In the genomic region with DNA sequence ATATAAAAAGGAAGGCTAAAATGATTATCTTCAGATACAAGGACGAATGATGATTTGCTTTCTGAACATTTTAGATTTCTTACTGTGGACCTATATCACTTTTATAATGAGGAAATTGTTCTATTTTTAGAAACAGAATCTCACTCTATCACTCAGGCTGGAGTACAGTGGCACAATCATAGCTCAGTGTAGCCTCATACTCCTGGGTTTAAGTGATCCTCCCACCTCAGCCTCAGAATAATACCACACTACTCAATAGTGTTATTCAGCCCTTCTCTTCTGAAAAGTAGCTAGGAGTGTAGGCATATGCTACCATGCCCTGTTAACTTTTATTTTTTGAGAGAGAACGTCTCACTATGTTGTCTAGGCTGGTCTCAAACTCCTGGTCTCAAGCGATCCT, we compare ENCODE assay signal across 17 cellular contexts. TPM values are rescaled to one million over a fixed set of nuclear protein-coding genes. Genes with fewer than 3 reads are reported as not detected.
DNase-seq lines count a peak whose midpoint lies in the region; ATAC-seq and TF ChIP-seq lines count a peak whose summit lies in the region.
"Had no signal": no experiment of that assay in that cellular context is flagged by ENCODE, and none has a peak within 500 bp of the region (broad histone marks: within the 10 kb centered on the region; RNA-seq: fewer than 3 reads in every experiment).

No MANE protein-coding gene starts in this region.

- ATAC-seq in Right ventricle myocardium superior (ENCODE audit: poor library complexity) (peak; percentile 31), RWPE2 (ENCODE audit: low read depth) (no peak), GM19328 (IDR thresholded peaks at IDR 0.05; ENCODE audit: unreplicated experiment) (no peak)

- peak overlapping the region; percentile 51 for H3K4me2 ChIP-seq in fibroblast of lung (ENCODE audit: extremely low read depth, insufficient read depth, low read length)
- peak overlapping the region; percentile 64 for H3K4me2 ChIP-seq in smooth muscle cell

- H3K4me3 ChIP-seq in right atrium auricular region: no peak overlapping the region
- no peak overlapping the region for H3K4me3 ChIP-seq in RWPE2 (ENCODE audit: severe bottlenecking)
- H3K4me3 ChIP-seq in fibroblast of lung (replicated peaks in 1 of 4; ENCODE audit: control extremely low read depth in 1 of 4, insufficient read depth in 1 of 4, low read depth in 3 of 4, low read length in 4 of 4): no peak overlapping the region
- no peak overlapping the region for H3K4me3 ChIP-seq in smooth muscle cell
- H3K4me3 ChIP-seq: left ventricle myocardium inferior had no signal

- TF ChIP-seq CTCF in right atrium auricular region (IDR thresholded peaks at IDR 0.05): no peak
- no peak for TF ChIP-seq CTCF in RWPE2 (IDR thresholded peaks at IDR 0.05; ENCODE audit: poor library complexity, severe bottlenecking)
- no peak for TF ChIP-seq CTCF in fibroblast of lung (conservative IDR thresholded peaks at IDR 0.05 in 1 of 2, IDR thresholded peaks at IDR 0.05 in 1 of 2; ENCODE audit: low read depth in 1 of 2, low read length in 2 of 2)
- TF ChIP-seq CTCF in smooth muscle cell (IDR thresholded peaks at IDR 0.05; ENCODE audit: borderline replicate concordance, insufficient read depth, poor library complexity, severe bottlenecking): no peak

- H3K9me3 ChIP-seq in right atrium auricular region (no peaks in the 10 kb centered on the region), RWPE2 (ENCODE audit: severe bottlenecking) (no peaks in the 10 kb centered on the region), fibroblast of lung (ENCODE audit: control insufficient read depth, insufficient read depth, low read depth, low read length) (no peaks in the 10 kb centered on the region), smooth muscle cell (replicated peaks; ENCODE audit: low read depth) (no peaks in the 10 kb centered on the region)
- H3K9me3 ChIP-seq: left ventricle myocardium inferior had no signal

- DNase-seq in Right ventricle myocardium superior (no peak), right atrium auricular region (ENCODE audit: low spot score) (no peak), RWPE2 (ENCODE audit: low spot score) (no peak), fibroblast of lung (ENCODE audit: low read depth in 2 of 2) (peak; percentile 22 to 26), smooth muscle cell (lab: John Stamatoyannopoulos, UW; ENCODE audit: unreplicated experiment) (no peak), anterior cingulate cortex (lab: John Stamatoyannopoulos, UW) (no peak), NCI-H524 (lab: John Stamatoyannopoulos, UW) (no peak)
- DNase-seq: activated CD8-positive, alpha-beta memory T cell treated with anti-CD3 and anti-CD28 coated beads, Interleukin-2, amount 10 ng/mL, durations not matched to agents 7 days and 5 days; activated naive CD8-positive, alpha-beta T cell treated with anti-CD3 and anti-CD28 coated beads, Interleukin-2, amount 10 ng/mL, durations not matched to agents 7 days and 5 days; head of caudate nucleus; left ventricle myocardium inferior; midbrain; MM.1S; NCI-H1436; NCI-H526 had no signal

- no peaks in the 10 kb centered on the region for H3F3A ChIP-seq in smooth muscle cell (ENCODE audit: low read depth)

- no peaks in the 10 kb centered on the region for H3K36me3 ChIP-seq in right atrium auricular region
- H3K36me3 ChIP-seq in RWPE2 (ENCODE audit: low read depth): peaks cover 29% of the 10 kb centered on the region
- no peaks in the 10 kb centered on the region for H3K36me3 ChIP-seq in fibroblast of lung (ENCODE audit: control insufficient read depth, insufficient read depth, low read length)
- no peaks in the 10 kb centered on the region for H3K36me3 ChIP-seq in smooth muscle cell (ENCODE audit: low read depth)

- H3K27ac ChIP-seq in right atrium auricular region: no peak overlapping the region
- H3K27ac ChIP-seq in RWPE2 (ENCODE audit: poor library complexity, severe bottlenecking): peak overlapping the region; percentile 35
- H3K27ac ChIP-seq in fibroblast of lung (ENCODE audit: insufficient read depth, low read length): no peak overlapping the region
- H3K27ac ChIP-seq in smooth muscle cell (ENCODE audit: low read depth): peak overlapping the region; percentile 91
- H3K27ac ChIP-seq: C4-2B, left ventricle myocardium inferior had no signal

- H4K20me1 ChIP-seq in fibroblast of lung (ENCODE audit: control insufficient read depth, extremely low read depth, insufficient read depth, low read length) (no peaks in the 10 kb centered on the region), smooth muscle cell (ENCODE audit: low read depth) (peaks cover 50% of the 10 kb centered on the region)

- no peaks in the 10 kb centered on the region for H3K27me3 ChIP-seq in right atrium auricular region
- H3K27me3 ChIP-seq in RWPE2 (ENCODE audit: insufficient read depth, poor library complexity, severe bottlenecking): no peaks in the 10 kb centered on the region
- no peaks in the 10 kb centered on the region for H3K27me3 ChIP-seq in fibroblast of lung (ENCODE audit: control insufficient read depth, insufficient read depth, low read length)
- H3K27me3 ChIP-seq in smooth muscle cell (ENCODE audit: low read depth): no peaks in the 10 kb centered on the region

- no peak overlapping the region for H2AFZ ChIP-seq in fibroblast of lung (ENCODE audit: low read length)
- no peak overlapping the region for H2AFZ ChIP-seq in smooth muscle cell (ENCODE audit: low read depth)

- intact Hi-C loops in Right ventricle myocardium superior (cut with DNase I): no loop called here

- H3K4me1 ChIP-seq in right atrium auricular region (peaks cover 0 to 3% of the 10 kb centered on the region in 2 donors), RWPE2 (ENCODE audit: insufficient read depth, poor library complexity, severe bottlenecking) (peaks cover 14% of the 10 kb centered on the region), fibroblast of lung (ENCODE audit: control insufficient read depth, extremely low read depth, insufficient read depth, low read length) (peaks cover 8% of the 10 kb centered on the region), smooth muscle cell (ENCODE audit: low read depth) (no peaks in the 10 kb centered on the region)

- 95% methylated on average over 3 of the region's 3 CpGs for WGBS in smooth muscle cell (ENCODE audit: low lambda C conversion rate)

- H3K79me2 ChIP-seq in fibroblast of lung (ENCODE audit: control insufficient read depth, insufficient read depth, low read length) (peaks cover 41% of the 10 kb centered on the region), smooth muscle cell (ENCODE audit: low read depth) (peaks cover 48% of the 10 kb centered on the region)

- H3K9ac ChIP-seq in fibroblast of lung (ENCODE audit: insufficient read depth, low read length) (no peak overlapping the region), smooth muscle cell (ENCODE audit: low read depth) (no peak overlapping the region)

RNA-seq across cellular contexts. Expression of a gene that starts 15.8 kb away (rescaled TPM):
- 25.7 TPM for total RNA-seq in Right ventricle myocardium superior
- total RNA-seq in right atrium auricular region: 10 to 100 TPM; 17.6 to 22.9 TPM
- 65.7 and 89.0 TPM in 2 replicates for total RNA-seq in fibroblast of lung
- 50.8 and 56.3 TPM in 2 replicates for polyA plus RNA-seq in fibroblast of lung
- 30.7 and 35.4 TPM in 2 replicates for polyA plus RNA-seq in fibroblast of lung (2012)
- polyA minus RNA-seq in fibroblast of lung (ENCODE audit: low replicate concordance): 12.9 and 18.1 TPM in 2 replicates
- 47.9 and 69.3 TPM in 2 replicates for total RNA-seq in smooth muscle cell
- 11.1 and 12.7 TPM in 2 replicates for polyA plus RNA-seq in smooth muscle cell

Comparison
In these comparisons a context has a peak if more than half of its experiments do, and no peak if none do; other contexts are left out.
1. DNase-seq: peak in fibroblast of lung (2 of 2); none in Right ventricle myocardium superior (single experiment), right atrium auricular region (single experiment), RWPE2 (single experiment), smooth muscle cell (single experiment), anterior cingulate cortex (0 of 58) and NCI-H524 (0 of 2).
2. H3K27ac ChIP-seq: peak in RWPE2 (single experiment) and smooth muscle cell (single experiment); none in right atrium auricular region (0 of 2) and fibroblast of lung (single experiment).